22 cellular contexts compared by ENCODE assay signal in genomic region chr15:71142780-71143179, GRCh38. TPM values are rescaled to one million over a fixed set of nuclear protein-coding genes. Genes with fewer than 3 reads are reported as not detected.
"Had no signal": no experiment of that assay in that cellular context is flagged by ENCODE, and none has a peak within 500 bp of the region (broad histone marks: within the 10 kb centered on the region; RNA-seq: fewer than 3 reads in every experiment).

No MANE protein-coding gene starts in this region.

- H3K4me1 Mint-ChIP-seq: memory B cell; natural killer cell; stimulated activated naive B cell treated with anti-CD40 and anti-IgM and Interleukin-4, amounts not matched to agents 10 μg/mL and 1 μg/mL and 100 μg/mL, for 72 hours; stimulated activated naive CD8-positive, alpha-beta T cell treated with anti-CD3 and anti-CD28 coated beads, Interleukin-15, amount 100 ng/mL, for 72 hours had no signal

- FAIRE-seq: endometrium, kidney had no signal

- H3K27ac Mint-ChIP-seq: effector memory CD8-positive, alpha-beta T cell; memory B cell; natural killer cell; progenitor cell of endocrine pancreas; stimulated activated naive B cell treated with anti-CD40 and anti-IgM and Interleukin-4, amounts not matched to agents 10 μg/mL and 1 μg/mL and 100 μg/mL, for 72 hours; stimulated activated naive CD8-positive, alpha-beta T cell treated with anti-CD3 and anti-CD28 coated beads, Interleukin-15, amount 100 ng/mL, for 72 hours had no signal

- H3K79me2 ChIP-seq: parathyroid adenoma had no signal

- H3K4me1 ChIP-seq: left lung, parathyroid adenoma, upper lobe of right lung, uterus had no signal

- H3K9ac ChIP-seq: parathyroid adenoma had no signal

- H3K27me3 ChIP-seq: left lung, sigmoid colon, spleen, suprapubic skin, transverse colon, upper lobe of right lung, uterus had no signal

- ATAC-seq: effector memory CD8-positive, alpha-beta T cell; left lung; natural killer cell; stimulated activated naive B cell treated with anti-CD40 and anti-IgM and Interleukin-4, amounts not matched to agents 10 μg/mL and 1 μg/mL and 100 μg/mL, for 72 hours; stimulated activated naive CD8-positive, alpha-beta T cell treated with anti-CD3 and anti-CD28 coated beads, Interleukin-15, amount 100 ng/mL, for 72 hours; upper lobe of right lung had no signal

- H2AFZ ChIP-seq: parathyroid adenoma had no signal

- H3K4me3 ChIP-seq: left lung, lung, sigmoid colon, spleen, suprapubic skin, transverse colon, upper lobe of right lung, uterus had no signal

- H3K9me3 ChIP-seq: left lung, sigmoid colon, spleen, suprapubic skin, transverse colon, upper lobe of right lung, uterus had no signal

- DNase-seq: caudate nucleus; cerebellar nuclear complex; cortex of kidney; effector memory CD8-positive, alpha-beta T cell; foreskin melanocyte; glutamatergic neuron; kidney; left lung; natural killer cell; sigmoid colon; spleen; stimulated activated naive B cell treated with anti-CD40 and anti-IgM and Interleukin-4, amounts not matched to agents 10 μg/mL and 1 μg/mL and 100 μg/mL, for 72 hours; stimulated activated naive CD8-positive, alpha-beta T cell treated with anti-CD3 and anti-CD28 coated beads, Interleukin-15, amount 100 ng/mL, for 72 hours; transverse colon; upper lobe of right lung; uterus had no signal

- H3K4me3 Mint-ChIP-seq: effector memory CD8-positive, alpha-beta T cell; memory B cell; natural killer cell; stimulated activated naive B cell treated with anti-CD40 and anti-IgM and Interleukin-4, amounts not matched to agents 10 μg/mL and 1 μg/mL and 100 μg/mL, for 72 hours; stimulated activated naive CD8-positive, alpha-beta T cell treated with anti-CD3 and anti-CD28 coated beads, Interleukin-15, amount 100 ng/mL, for 72 hours had no signal

- H3K36me3 Mint-ChIP-seq: memory B cell; natural killer cell; stimulated activated naive B cell treated with anti-CD40 and anti-IgM and Interleukin-4, amounts not matched to agents 10 μg/mL and 1 μg/mL and 100 μg/mL, for 72 hours had no signal

- H3K9me3 Mint-ChIP-seq: natural killer cell had no signal

- H3K27ac ChIP-seq: left lung, parathyroid adenoma, sigmoid colon, spleen, suprapubic skin, transverse colon, upper lobe of right lung, uterus had no signal

- H3K36me3 ChIP-seq: left lung, sigmoid colon, spleen, suprapubic skin, transverse colon, upper lobe of right lung, uterus had no signal

RNA-seq across cellular contexts. Expression of gene THSD4, which starts 27.5 kb away (rescaled TPM):
- total RNA-seq: natural killer cell had no signal
